ENCODE assay signal across 28 cellular contexts in genomic region chr17:17241656-17242055, GRCh38.
"Had no signal": no experiment of that assay in that cellular context is flagged by ENCODE, and none has a peak within 500 bp of the region (broad histone marks: within the 10 kb centered on the region; RNA-seq: fewer than 3 reads in every experiment).

No MANE protein-coding gene starts in this region.

- H3K4me1 ChIP-seq: prostate gland had no signal

- H3K27ac Mint-ChIP-seq: immature natural killer cell; naive thymus-derived CD8-positive, alpha-beta T cell; stimulated activated naive B cell treated with anti-CD40 and anti-IgM and Interleukin-4, amounts not matched to agents 10 μg/mL and 1 μg/mL and 100 μg/mL, for 72 hours had no signal

- H3K27me3 ChIP-seq: left lung, ovary, stomach, testis, thyroid gland, transverse colon, upper lobe of left lung, vagina had no signal

- H3K9me3 Mint-ChIP-seq: immature natural killer cell; naive thymus-derived CD8-positive, alpha-beta T cell; nephron; stimulated activated naive B cell treated with anti-CD40 and anti-IgM and Interleukin-4, amounts not matched to agents 10 μg/mL and 1 μg/mL and 100 μg/mL, for 72 hours had no signal

- H3K27ac ChIP-seq: left lung, lower lobe of right lung, ovary, prostate gland, skin epidermis, stomach, testis, thyroid gland, transverse colon, upper lobe of left lung, vagina had no signal

- H3K4me1 Mint-ChIP-seq: nephron had no signal

- FAIRE-seq: islet of Langerhans, kidney had no signal

- ATAC-seq: left colon; left lung; lower lobe of right lung; naive thymus-derived CD8-positive, alpha-beta T cell; right cardiac atrium; sciatic nerve; stimulated activated naive B cell treated with anti-CD40 and anti-IgM and Interleukin-4, amounts not matched to agents 10 μg/mL and 1 μg/mL and 100 μg/mL, for 72 hours; stimulated activated naive CD8-positive, alpha-beta T cell treated with anti-CD3 and anti-CD28 coated beads, Interleukin-15, Interleukin-2, amounts not matched to agents 100 U/mL and 50 U/mL, for 24 hours had no signal

- H3K27me3 Mint-ChIP-seq: naive thymus-derived CD8-positive, alpha-beta T cell; stimulated activated naive B cell treated with anti-CD40 and anti-IgM and Interleukin-4, amounts not matched to agents 10 μg/mL and 1 μg/mL and 100 μg/mL, for 72 hours had no signal

- H3K4me3 ChIP-seq: left lung, lower lobe of right lung, ovary, prostate gland, skin epidermis, stomach, testis, thyroid gland, transverse colon, upper lobe of left lung, vagina had no signal

- H3K9me3 ChIP-seq: left lung, lower lobe of right lung, ovary, prostate gland, stomach, testis, thyroid gland, transverse colon, upper lobe of left lung, vagina had no signal

- H3K4me3 Mint-ChIP-seq: immature natural killer cell; naive thymus-derived CD8-positive, alpha-beta T cell; stimulated activated naive B cell treated with anti-CD40 and anti-IgM and Interleukin-4, amounts not matched to agents 10 μg/mL and 1 μg/mL and 100 μg/mL, for 72 hours had no signal

- DNase-seq: immature natural killer cell; kidney; left colon; left lung; lower lobe of right lung; mammary epithelial cell; mesenchymal stem cell; naive thymus-derived CD8-positive, alpha-beta T cell; ovary; retina; right cardiac atrium; stimulated activated CD4-positive, alpha-beta T cell treated with anti-CD3 and anti-CD28 coated beads, Interleukin-12 subunit alpha, Interleukin-12 subunit beta, amount 100 ng/mL, for 4 hours; stimulated activated CD4-positive, alpha-beta T cell treated with anti-CD3 and anti-CD28 coated beads, Interleukin-15, amount 100 ng/mL, for 24 hours; stimulated activated CD4-positive, alpha-beta T cell treated with anti-CD3 and anti-CD28 coated beads, Interleukin-2, amount 100 ng/mL, for 24 hours; stimulated activated CD4-positive, alpha-beta T cell treated with anti-CD3 and anti-CD28 coated beads, Interleukin-4, amount 100 ng/mL, for 1 hour; stimulated activated naive B cell treated with anti-CD40 and anti-IgM and Interleukin-4, amounts not matched to agents 10 μg/mL and 1 μg/mL and 100 μg/mL, for 72 hours; stimulated activated naive CD8-positive, alpha-beta T cell treated with anti-CD3 and anti-CD28 coated beads, Interleukin-15, Interleukin-2, amounts not matched to agents 100 U/mL and 50 U/mL, for 24 hours; stomach; testis; thyroid gland; transverse colon; upper lobe of left lung had no signal

- H3K36me3 ChIP-seq: ovary, prostate gland had no signal
